In the genomic region with DNA sequence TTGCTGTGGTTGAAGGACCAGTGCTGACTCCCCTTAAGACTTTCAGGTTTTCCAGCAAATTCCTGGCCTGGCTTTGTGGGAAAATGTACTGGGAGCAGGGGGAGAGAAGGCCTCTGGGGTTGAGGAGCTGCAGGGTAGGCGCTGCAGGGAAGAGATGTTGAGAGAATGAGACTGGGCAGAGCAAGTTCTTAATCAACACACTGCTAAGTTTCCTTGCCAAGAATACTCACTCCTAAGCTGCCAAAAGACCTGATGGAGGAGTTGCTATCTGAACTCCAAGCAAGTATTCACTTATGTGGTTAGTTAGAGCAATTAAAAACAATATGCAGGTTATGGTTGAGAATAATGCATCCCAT, we compare ENCODE assay signal across 31 cellular contexts.
DNase-seq lines count a peak whose midpoint lies in the region; ATAC-seq and TF ChIP-seq lines count a peak whose summit lies in the region.
"Had no signal": no experiment of that assay in that cellular context is flagged by ENCODE, and none has a peak within 500 bp of the region (broad histone marks: within the 10 kb centered on the region; RNA-seq: fewer than 3 reads in every experiment).

No MANE protein-coding gene starts in this region.

- no peak overlapping the region for H3K4me3 ChIP-seq in heart left ventricle
- no peak overlapping the region for H3K4me3 ChIP-seq in muscle layer of colon (ENCODE audit: low read depth in 1 of 2, low read length in 2 of 2)
- H3K4me3 ChIP-seq in upper lobe of right lung, result no peak overlapping the region
- no peak overlapping the region for H3K4me3 ChIP-seq in ascending aorta
- H3K4me3 ChIP-seq: body of pancreas, esophagus squamous epithelium, GM23248, hepatocyte, SJSA1 had no signal

- peak overlapping the region in 1 of 12 donors; percentile 20 for H3K27ac ChIP-seq in heart left ventricle
- peak overlapping the region; percentile 19 for H3K27ac ChIP-seq in muscle layer of colon (ENCODE audit: low read depth, low read length)
- no peak overlapping the region for H3K27ac ChIP-seq in upper lobe of right lung
- no peak overlapping the region for H3K27ac ChIP-seq in ascending aorta
- H3K27ac ChIP-seq: 22Rv1, body of pancreas, esophagus squamous epithelium, foreskin keratinocyte, GM23248, neutrophil, SJSA1 had no signal

- 23 to 58% (median 35%) methylated on average over 1 of the region's 1 CpG for whole genome bisulfite sequencing in heart left ventricle, 4 donors

- DNase-seq in Right ventricle myocardium inferior (ENCODE audit: missing footprints), result no peak
- no peak for DNase-seq in cardiac septum (ENCODE audit: low spot score)
- DNase-seq in heart left ventricle, result no peak
- DNase-seq in upper lobe of right lung, result no peak
- no peak for DNase-seq in ascending aorta (ENCODE audit: low spot score in 2 of 2)
- DNase-seq in NCI-H2196 (lab: John Stamatoyannopoulos, UW; ENCODE audit: unreplicated experiment), result no peak
- DNase-seq: activated CD4-positive, alpha-beta T cell treated with anti-CD3 and anti-CD28 coated beads for 4 hours; activated CD8-positive, alpha-beta memory T cell treated with anti-CD3 and anti-CD28 coated beads for 24 hours; activated gamma-delta T cell; activated naive CD8-positive, alpha-beta T cell treated with anti-CD3 and anti-CD28 coated beads for 36 hours; COR-L47; DND-41; esophagus squamous epithelium; foreskin keratinocyte; GM23248; HFFc6; IMR-90; NCI-H1417 treated with DMSO at 0.1 percent for 48 hours; NCI-H2081; NCI-H345; NCI-H774; stimulated activated CD4-positive, alpha-beta T cell treated with anti-CD3 and anti-CD28 coated beads, Interleukin-4, amount 100 ng/mL, for 24 hours; T-helper 9 cell had no signal

- TF ChIP-seq POLR2A in heart left ventricle (IDR thresholded peaks at IDR 0.05), result no peak

- H3K27me3 ChIP-seq in heart left ventricle (no peaks in the 10 kb centered on the region), muscle layer of colon (ENCODE audit: control insufficient read depth in 1 of 2, insufficient read depth in 2 of 2, low read length in 2 of 2) (no peaks in the 10 kb centered on the region), upper lobe of right lung (no peaks in the 10 kb centered on the region), ascending aorta (no peaks in the 10 kb centered on the region)
- H3K27me3 ChIP-seq: body of pancreas, esophagus squamous epithelium, hepatocyte, neutrophil, SJSA1 had no signal

- no peak overlapping the region for H3K9ac ChIP-seq in muscle layer of colon (ENCODE audit: low read length)
- H3K9ac ChIP-seq: GM23248 had no signal

- TF ChIP-seq CTCF in heart left ventricle (IDR thresholded peaks at IDR 0.05), result no peak
- no peak for TF ChIP-seq CTCF in upper lobe of right lung (IDR thresholded peaks at IDR 0.05)
- TF ChIP-seq CTCF in ascending aorta (IDR thresholded peaks at IDR 0.05), result no peak

- no peaks in the 10 kb centered on the region for H3K36me3 ChIP-seq in heart left ventricle
- no peaks in the 10 kb centered on the region for H3K36me3 ChIP-seq in muscle layer of colon (ENCODE audit: insufficient read depth, low read length)
- H3K36me3 ChIP-seq in upper lobe of right lung, result no peaks in the 10 kb centered on the region
- H3K36me3 ChIP-seq in ascending aorta, result no peaks in the 10 kb centered on the region
- H3K36me3 ChIP-seq: esophagus squamous epithelium, neutrophil, SJSA1, WERI-Rb-1 had no signal

- intact Hi-C loops in Right ventricle myocardium inferior (cut with DNase I) (loop anchor here (10.0 kb wide), 1 partner anchor 160 kb away; the partner anchor contains the start of gene SEMA6A), cardiac septum (cut with DNase I) (loop anchor here (5.0 kb wide), 1 partner anchor 157 kb away; no protein-coding TSS in a partner anchor), heart left ventricle (cut with DNase I) (no loop called here), upper lobe of right lung (cut with DNase I) (no loop called here), ascending aorta (cut with DNase I) (no loop called here)

- H3K9me3 ChIP-seq in heart left ventricle, result no peaks in the 10 kb centered on the region
- no peaks in the 10 kb centered on the region for H3K9me3 ChIP-seq in muscle layer of colon (ENCODE audit: low read length)
- no peaks in the 10 kb centered on the region for H3K9me3 ChIP-seq in upper lobe of right lung
- H3K9me3 ChIP-seq in ascending aorta, result no peaks in the 10 kb centered on the region
- H3K9me3 ChIP-seq: body of pancreas, esophagus squamous epithelium, neutrophil, SJSA1 had no signal

- ATAC-seq in Right ventricle myocardium inferior, result peak; percentile 58
- ATAC-seq in heart left ventricle, result peak in 3 of 4 donors; percentile 32 to 78 (median 65)
- peak; percentile 19 for ATAC-seq in upper lobe of right lung
- no peak for ATAC-seq in GM21825 (IDR thresholded peaks at IDR 0.05; ENCODE audit: unreplicated experiment)
- ATAC-seq: body of pancreas, foreskin keratinocyte had no signal

- H3K4me1 ChIP-seq in heart left ventricle (peaks cover 0 to 34% (median 22%) of the 10 kb centered on the region in 12 donors), muscle layer of colon (ENCODE audit: insufficient read depth, low read length) (peaks cover 52% of the 10 kb centered on the region), upper lobe of right lung (peaks cover 21% of the 10 kb centered on the region), ascending aorta (peaks cover 0 to 5% of the 10 kb centered on the region in 2 donors)
- H3K4me1 ChIP-seq: foreskin keratinocyte, SJSA1 had no signal

Comparison
In these comparisons a context has a peak if more than half of its experiments do, and no peak if none do; other contexts are left out.
1. intact Hi-C loops: an anchor here in Right ventricle myocardium inferior (10.0 kb wide) and cardiac septum (5.0 kb wide); none called in heart left ventricle, upper lobe of right lung and ascending aorta.